ENCODE assay signal across 14 cellular contexts in genomic region chr21:21373969-21374368, GRCh38.
DNase-seq lines count a peak whose midpoint lies in the region; ATAC-seq, FAIRE-seq and TF ChIP-seq lines count a peak whose summit lies in the region.
"Had no signal": no experiment of that assay in that cellular context is flagged by ENCODE, and none has a peak within 500 bp of the region (broad histone marks: within the 10 kb centered on the region; RNA-seq: fewer than 3 reads in every experiment).

No MANE protein-coding gene starts in this region.

- H3K36me3 ChIP-seq in K562 (ENCODE audit: control insufficient read depth, insufficient read depth, low read length) (peaks cover 10% of the 10 kb centered on the region; the same call in 2 of the 3 replicates), neuronal stem cell (replicated peaks in 1 of 2; ENCODE audit: control insufficient read depth in 2 of 2, insufficient read depth in 2 of 2, low read length in 2 of 2) (no peaks in the 10 kb centered on the region)
- H3K36me3 ChIP-seq: esophagus muscularis mucosa had no signal

- ATAC-seq in K562 (peak; percentile 67), HG03460 (IDR thresholded peaks at IDR 0.05; ENCODE audit: unreplicated experiment) (no peak)
- no peak for ATAC-seq in stimulated activated effector memory CD8-positive, alpha-beta T cell treated with anti-CD3 and anti-CD28 coated beads, Interleukin-12 subunit alpha, Interleukin-12 subunit beta, amount 100 ng/mL, for 72 hours
- ATAC-seq: activated CD8-positive, alpha-beta T cell treated with anti-CD3 and anti-CD28 coated beads, Interleukin-2, amount 10 ng/mL, durations not matched to agents 7 days and 5 days; sciatic nerve had no signal

- no peak overlapping the region for H3K4ac ChIP-seq in neuronal stem cell (ENCODE audit: low read length)

- H3K9me3 ChIP-seq in K562 (replicated peaks; ENCODE audit: control insufficient read depth, insufficient read depth, low read depth, low read length), result no peaks in the 10 kb centered on the region
- no peaks in the 10 kb centered on the region for H3K9me3 ChIP-seq in neuronal stem cell (replicated peaks in 1 of 2; ENCODE audit: control insufficient read depth in 2 of 2, insufficient read depth in 1 of 2, low read depth in 1 of 2, low read length in 2 of 2)
- H3K9me3 ChIP-seq: esophagus muscularis mucosa had no signal

- no peak overlapping the region for H2BK15ac ChIP-seq in neuronal stem cell (ENCODE audit: low read length)

- no peaks in the 10 kb centered on the region for H3K4me1 ChIP-seq in K562 (replicated peaks in 1 of 2; ENCODE audit: control insufficient read depth in 2 of 2, insufficient read depth in 2 of 2, low read length in 2 of 2)
- H3K4me1 ChIP-seq in neuronal stem cell (ENCODE audit: control insufficient read depth in 2 of 2, insufficient read depth in 1 of 2, low read depth in 1 of 2, low read length in 2 of 2), result no peaks in the 10 kb centered on the region
- H3K4me1 ChIP-seq: esophagus muscularis mucosa had no signal

- no peak overlapping the region for H3K27ac Mint-ChIP-seq in stimulated activated effector memory CD8-positive, alpha-beta T cell treated with anti-CD3 and anti-CD28 coated beads, Interleukin-12 subunit alpha, Interleukin-12 subunit beta, amount 100 ng/mL, for 72 hours
- H3K27ac Mint-ChIP-seq: activated CD8-positive, alpha-beta T cell treated with anti-CD3 and anti-CD28 coated beads, Interleukin-2, amount 10 ng/mL, durations not matched to agents 7 days and 5 days; activated naive CD4-positive, alpha-beta T cell treated with anti-CD3 and anti-CD28 coated beads, Interleukin-2, amount 10 ng/mL, durations not matched to agents 7 days and 5 days had no signal

- no peak for FAIRE-seq in K562 (lab: Jason Lieb, UNC)

- H2AK5ac ChIP-seq in neuronal stem cell (ENCODE audit: low read depth, low read length), result no peak overlapping the region

- no peaks in the 10 kb centered on the region for H3K79me1 ChIP-seq in neuronal stem cell (ENCODE audit: low read depth, low read length)

- H3K79me2 ChIP-seq in K562 (ENCODE audit: control insufficient read depth, insufficient read depth, low read length), result no peaks in the 10 kb centered on the region

- H3K27me3 ChIP-seq in K562 (ENCODE audit: control insufficient read depth in 2 of 2, insufficient read depth in 2 of 2, low read length in 2 of 2) (no peaks in the 10 kb centered on the region), neuronal stem cell (ENCODE audit: control insufficient read depth in 3 of 3, insufficient read depth in 3 of 3, low read depth in 1 of 3, low read length in 3 of 3) (no peaks in the 10 kb centered on the region)
- H3K27me3 ChIP-seq: esophagus muscularis mucosa had no signal

- no peak overlapping the region for H3K18ac ChIP-seq in neuronal stem cell (ENCODE audit: low read length)

- CTCF ChIA-PET in K562 (lab: Yijun Ruan, JAX; ENCODE audit: low intra/inter-chr PET ratio), result interaction anchor here (1.0 to 2.6 kb wide), 3 partner anchors 211 to 375 kb away, joined by 4 to 9 read pairs (median 8); no protein-coding TSS in a partner anchor

- H3K27ac ChIP-seq in K562 (ENCODE audit: extremely low read depth, low read depth, low read length), result no peak overlapping the region; the same call in 2 of the 3 replicates
- H3K27ac ChIP-seq in neuronal stem cell (replicated peaks; ENCODE audit: low read length), result no peak overlapping the region
- H3K27ac ChIP-seq: esophagus muscularis mucosa, HL-60 had no signal

- no TSS peak for BruUV-seq in K562 (replicated peaks; lab: Mats Ljungman, UMichigan)

- H3K4me3 Mint-ChIP-seq in stimulated activated effector memory CD8-positive, alpha-beta T cell treated with anti-CD3 and anti-CD28 coated beads, Interleukin-12 subunit alpha, Interleukin-12 subunit beta, amount 100 ng/mL, for 72 hours, result no peak overlapping the region
- H3K4me3 Mint-ChIP-seq: activated CD8-positive, alpha-beta T cell treated with anti-CD3 and anti-CD28 coated beads, Interleukin-2, amount 10 ng/mL, durations not matched to agents 7 days and 5 days; activated naive CD4-positive, alpha-beta T cell treated with anti-CD3 and anti-CD28 coated beads, Interleukin-2, amount 10 ng/mL, durations not matched to agents 7 days and 5 days had no signal

- H4K20me1 ChIP-seq in K562 (replicated peaks; ENCODE audit: control insufficient read depth, insufficient read depth, low read length), result no peaks in the 10 kb centered on the region

- no peak overlapping the region for H3K4me3 ChIP-seq in K562
- no peak overlapping the region for H3K4me3 ChIP-seq in neuronal stem cell (ENCODE audit: low read length in 2 of 2)
- H3K4me3 ChIP-seq: esophagus muscularis mucosa had no signal

- no peak for TF ChIP-seq EP300 in K562 (IDR thresholded peaks at IDR 0.05; ENCODE audit: low read length)

- intact Hi-C loops in K562 (cut with micrococcal nuclease), result loop anchor here (1.0 to 5.0 kb wide), 2 partner anchors 210 to 372 kb away; no protein-coding TSS in a partner anchor

- no peaks in the 10 kb centered on the region for H3K4me1 Mint-ChIP-seq in stimulated activated effector memory CD8-positive, alpha-beta T cell treated with anti-CD3 and anti-CD28 coated beads, Interleukin-12 subunit alpha, Interleukin-12 subunit beta, amount 100 ng/mL, for 72 hours
- H3K4me1 Mint-ChIP-seq: activated naive CD4-positive, alpha-beta T cell treated with anti-CD3 and anti-CD28 coated beads, Interleukin-2, amount 10 ng/mL, durations not matched to agents 7 days and 5 days had no signal

- no peak overlapping the region for H3K23ac ChIP-seq in neuronal stem cell (ENCODE audit: low read depth, low read length, poor library complexity)

- no peaks in the 10 kb centered on the region for H3K9me1 ChIP-seq in K562 (ENCODE audit: control insufficient read depth, insufficient read depth, low read length)

- H2BK12ac ChIP-seq in neuronal stem cell (ENCODE audit: low read length), result no peak overlapping the region

- TF ChIP-seq POLR2A in K562 (conservative IDR thresholded peaks at IDR 0.05), result no peak

- H2BK5ac ChIP-seq in neuronal stem cell (ENCODE audit: low read length), result no peak overlapping the region

- no peak overlapping the region for H2BK120ac ChIP-seq in neuronal stem cell (ENCODE audit: low read depth, low read length)

- TF ChIP-seq CTCF in K562 (IDR thresholded peaks at IDR 0.05 in 2 of 3, conservative IDR thresholded peaks at IDR 0.05 in 1 of 3; ENCODE audit: insufficient read depth in 2 of 3, low read depth in 1 of 3, low read length in 3 of 3), result peak in 2 of 3 experiments; percentile 4 to 49; a peak in 3 of 6 replicates

- H2AFZ ChIP-seq in K562 (ENCODE audit: low read depth, low read length) (no peak overlapping the region), neuronal stem cell (ENCODE audit: low read length) (peak overlapping the region; percentile 64)

- DNase-seq in ELR (ENCODE audit: low read depth) (peak; percentile 20), NCI-H2227 (lab: John Stamatoyannopoulos, UW; ENCODE audit: unreplicated experiment) (peak; percentile 54), K562 (ENCODE audit: extremely low read depth in 1 of 4, low spot score in 3 of 4) (no peak), neuronal stem cell (ENCODE audit: low spot score) (no peak), NCI-H524 treated with DMSO at 0.1 percent for 48 hours (lab: John Stamatoyannopoulos, UW) (no peak), mesenteric fat pad (ENCODE audit: low spot score) (no peak)
- DNase-seq in stimulated activated effector memory CD8-positive, alpha-beta T cell treated with anti-CD3 and anti-CD28 coated beads, Interleukin-12 subunit alpha, Interleukin-12 subunit beta, amount 100 ng/mL, for 72 hours (ENCODE audit: low spot score in 2 of 2), result no peak
- DNase-seq: activated CD8-positive, alpha-beta T cell treated with anti-CD3 and anti-CD28 coated beads, Interleukin-2, amount 10 ng/mL, durations not matched to agents 7 days and 5 days; activated naive CD4-positive, alpha-beta T cell treated with anti-CD3 and anti-CD28 coated beads, Interleukin-2, amount 10 ng/mL, durations not matched to agents 7 days and 5 days; NCI-H774 had no signal

- no peak overlapping the region for H4K8ac ChIP-seq in neuronal stem cell (ENCODE audit: low read depth, low read length)

- no peak; a peak in 2 of 4 replicates for TF ChIP-seq RAD21 in K562 (CRISPR knock-in tag; conservative IDR thresholded peaks at IDR 0.05 in 1 of 2, IDR thresholded peaks at IDR 0.05 in 1 of 2)

- H3K14ac ChIP-seq in neuronal stem cell (ENCODE audit: low read length), result no peak overlapping the region

- no peak overlapping the region for H4K91ac ChIP-seq in neuronal stem cell (ENCODE audit: low read depth, low read length, poor library complexity)

- no peaks in the 10 kb centered on the region for H3K36me3 Mint-ChIP-seq in stimulated activated effector memory CD8-positive, alpha-beta T cell treated with anti-CD3 and anti-CD28 coated beads, Interleukin-12 subunit alpha, Interleukin-12 subunit beta, amount 100 ng/mL, for 72 hours
- H3K36me3 Mint-ChIP-seq: activated naive CD4-positive, alpha-beta T cell treated with anti-CD3 and anti-CD28 coated beads, Interleukin-2, amount 10 ng/mL, durations not matched to agents 7 days and 5 days had no signal

- POLR2A ChIA-PET in K562 (lab: Yijun Ruan, JAX), result no interaction called here

- 33% methylated on average over 1 of the region's 1 CpG for WGBS in K562 (ENCODE audit: insufficient coverage, low coverage, missing lambda C conversion rate)
- no CpG with 5 or more reads among the region's 1 CpG for WGBS in neuronal stem cell (ENCODE audit: extremely low coverage in 2 of 2, insufficient read length in 2 of 2, insufficient replicate concordance in 1 of 2), 2 donors

- H3K9me3 Mint-ChIP-seq in stimulated activated effector memory CD8-positive, alpha-beta T cell treated with anti-CD3 and anti-CD28 coated beads, Interleukin-12 subunit alpha, Interleukin-12 subunit beta, amount 100 ng/mL, for 72 hours, result peaks cover 3% of the 10 kb centered on the region

- H3K9ac ChIP-seq in K562 (ENCODE audit: insufficient read depth in 1 of 2, low read depth in 2 of 2, low read length in 2 of 2), result no peak overlapping the region
- no peak overlapping the region for H3K9ac ChIP-seq in neuronal stem cell (ENCODE audit: low read depth, low read length, poor library complexity)

- in situ Hi-C loops in K562 (cut with MboI), result no loop called here

- H3K4me2 ChIP-seq in K562 (ENCODE audit: insufficient read depth, low read length), result no peak overlapping the region
- no peak overlapping the region for H3K4me2 ChIP-seq in neuronal stem cell (ENCODE audit: insufficient read depth, low read length, poor library complexity, severe bottlenecking)

TF ChIP-seq in K562, 482 proteins besides CTCF, POLR2A, EP300 and RAD21 (continues in another document):
- TF ChIP-seq CEBPG (CRISPR knock-in tag; IDR thresholded peaks at IDR 0.05) (no peak), CEBPG (tag; conservative IDR thresholded peaks at IDR 0.05 in 1 of 2, IDR thresholded peaks at IDR 0.05 in 1 of 2) (peak; percentile 54 to 63; a peak in 3 of 4 replicates)

Comparison
In these comparisons a context has a peak if more than half of its experiments do, and no peak if none do; other contexts are left out.
1. DNase-seq: peak in ELR (single experiment) and NCI-H2227 (single experiment); none in K562 (0 of 4), neuronal stem cell (single experiment), NCI-H524 treated with DMSO at 0.1 percent for 48 hours (single experiment), stimulated activated effector memory CD8-positive, alpha-beta T cell treated with anti-CD3 and anti-CD28 coated beads, Interleukin-12 subunit alpha, Interleukin-12 subunit beta, amount 100 ng/mL, for 72 hours (0 of 2) and mesenteric fat pad (single experiment).